9 cellular contexts compared by ENCODE assay signal in genomic region chr7:158864507-158864820, GRCh38. TPM values are rescaled to one million over a fixed set of nuclear protein-coding genes. Genes with fewer than 3 reads are reported as not detected.
DNase-seq lines count a peak whose midpoint lies in the region; ATAC-seq, FAIRE-seq and TF ChIP-seq lines count a peak whose summit lies in the region.
"Had no signal": no experiment of that assay in that cellular context is flagged by ENCODE, and none has a peak within 500 bp of the region (broad histone marks: within the 10 kb centered on the region; RNA-seq: fewer than 3 reads in every experiment).

No MANE protein-coding gene starts in this region.

- peaks cover 2% of the 10 kb centered on the region for H3K79me2 ChIP-seq in endothelial cell of umbilical vein (ENCODE audit: control insufficient read depth, insufficient read depth, low read length)
- H3K79me2 ChIP-seq in osteoblast (ENCODE audit: insufficient read depth, low read length): peaks cover 52% of the 10 kb centered on the region

- DNase-seq in RWPE1 (ENCODE audit: low spot score) (no peak), endothelial cell of umbilical vein (ENCODE audit: low read depth, low spot score) (no peak), osteoblast (ENCODE audit: insufficient read length, low spot score, missing footprints) (no peak), NCI-H524 treated with DMSO at 0.1 percent for 48 hours (lab: John Stamatoyannopoulos, UW) (no peak), NCI-H345 (lab: John Stamatoyannopoulos, UW) (no peak)
- DNase-seq: NCI-H2171 treated with DMSO at 0.1 percent for 48 hours had no signal

- H3K9me3 ChIP-seq in BLaER1 treated with 17β-estradiol and CSF1 and Interleukin-3, amounts not matched to agents 10 nM and 100 nM (replicated peaks in 1 of 11): peaks cover 0 to 6% (median 0%) of the 10 kb centered on the region in 11 experiments; a peak in 2 of 22 replicates
- H3K9me3 ChIP-seq in endothelial cell of umbilical vein (replicated peaks; ENCODE audit: control insufficient read depth, insufficient read depth, low read length) (no peaks in the 10 kb centered on the region), osteoblast (ENCODE audit: low read depth, low read length) (no peaks in the 10 kb centered on the region)

- H4K20me1 ChIP-seq in BLaER1 treated with 17β-estradiol and CSF1 and Interleukin-3, amounts not matched to agents 10 nM and 100 nM: peaks cover 0 to 40% (median 13%) of the 10 kb centered on the region in 11 experiments; a peak in 11 of 22 replicates
- H4K20me1 ChIP-seq in endothelial cell of umbilical vein (replicated peaks; ENCODE audit: control insufficient read depth, extremely low read depth, insufficient read depth, low read length) (no peaks in the 10 kb centered on the region), osteoblast (ENCODE audit: insufficient read depth, low read length) (peaks cover 2% of the 10 kb centered on the region)

- POLR2A ChIA-PET in RWPE1 (lab: Yijun Ruan, JAX; ENCODE audit: low non-redundant PET) (no interaction called here), endothelial cell of umbilical vein (lab: Charles Lee) (interaction anchor here (1.0 kb wide), 1 partner anchor 34 kb away, joined by 5 read pairs; no protein-coding TSS in a partner anchor)

- dilution Hi-C loops in endothelial cell of umbilical vein (cut with MboI; ENCODE audit: extremely low pct_ligation_motif_present, low sequenced_read_pairs): no loop called here

- peak overlapping the region; percentile 44 to 66 (median 56); a peak in 16 of 20 replicates for H3K4me3 ChIP-seq in BLaER1 treated with 17β-estradiol and CSF1 and Interleukin-3, amounts not matched to agents 10 nM and 100 nM
- H3K4me3 ChIP-seq in endothelial cell of umbilical vein (replicated peaks in 1 of 3; ENCODE audit: insufficient read depth in 1 of 3, low read depth in 1 of 3, low read length in 3 of 3) (peak overlapping the region in 1 of 3 experiments; percentile 33), osteoblast (ENCODE audit: insufficient read depth, low read length) (peak overlapping the region; percentile 79)

- intact Hi-C loops in endothelial cell of umbilical vein (cut with micrococcal nuclease): loop anchor here (2.0 kb wide), 2 partner anchors 124 to 160 kb away; partner anchors contain the start of gene NCAPG2

- H3K4me2 ChIP-seq in BLaER1 treated with 17β-estradiol and CSF1 and Interleukin-3, amounts not matched to agents 10 nM and 100 nM: peak overlapping the region; percentile 57 to 90 (median 80)
- H3K4me2 ChIP-seq in endothelial cell of umbilical vein (ENCODE audit: insufficient read depth, low read length) (peak overlapping the region; percentile 71), osteoblast (ENCODE audit: insufficient read depth, low read length) (peak overlapping the region; percentile 95)

- no peaks in the 10 kb centered on the region for H3K27me3 ChIP-seq in BLaER1 treated with 17β-estradiol and CSF1 and Interleukin-3, amounts not matched to agents 10 nM and 100 nM
- H3K27me3 ChIP-seq in endothelial cell of umbilical vein (ENCODE audit: control insufficient read depth in 2 of 2, insufficient read depth in 2 of 2, low read length in 2 of 2): no peaks in the 10 kb centered on the region
- no peaks in the 10 kb centered on the region for H3K27me3 ChIP-seq in osteoblast (ENCODE audit: insufficient read depth, low read length)

- CTCF ChIA-PET in RWPE1 (lab: Yijun Ruan, JAX): no interaction called here
- CTCF ChIA-PET in endothelial cell of umbilical vein (lab: Charles Lee): interaction anchor here (0.7 to 2.1 kb wide), 5 partner anchors 9 to 169 kb away, joined by 3 to 16 read pairs (median 9); partner anchors contain the start of gene ESYT2

- no peak for TF ChIP-seq POLR2A in endothelial cell of umbilical vein (IDR thresholded peaks at IDR 0.05; ENCODE audit: low read depth, low read length)

- peak overlapping the region; percentile 63 to 84 (median 77); a peak in 21 of 22 replicates for H3K9ac ChIP-seq in BLaER1 treated with 17β-estradiol and CSF1 and Interleukin-3, amounts not matched to agents 10 nM and 100 nM
- peak overlapping the region; percentile 41 for H3K9ac ChIP-seq in endothelial cell of umbilical vein (replicated peaks; ENCODE audit: extremely low read depth, insufficient read depth, low read length)

- no TSS peak for BruUV-seq in endothelial cell of umbilical vein (replicated peaks; lab: Mats Ljungman, UMichigan)

- H3K27ac ChIP-seq in BLaER1 treated with 17β-estradiol and CSF1 and Interleukin-3, amounts not matched to agents 10 nM and 100 nM: peak overlapping the region; percentile 62 to 85 (median 77); a peak in 21 of 22 replicates
- H3K27ac ChIP-seq in RWPE1 (peak overlapping the region; percentile 93), endothelial cell of umbilical vein (ENCODE audit: insufficient read depth, low read depth, low read length) (no peak overlapping the region), osteoblast (ENCODE audit: low read depth, low read length) (peak overlapping the region; percentile 75)

- no peaks in the 10 kb centered on the region for H3K9me1 ChIP-seq in endothelial cell of umbilical vein (replicated peaks; ENCODE audit: control insufficient read depth, extremely low read depth, insufficient read depth, low read length)

- H2AFZ ChIP-seq in endothelial cell of umbilical vein (ENCODE audit: low read depth, low read length): peak overlapping the region; percentile 78
- H2AFZ ChIP-seq in osteoblast (ENCODE audit: low read length): peak overlapping the region; percentile 93

- ATAC-seq in HG03460 (IDR thresholded peaks at IDR 0.05; ENCODE audit: unreplicated experiment) (no peak), HG02642 (IDR thresholded peaks at IDR 0.05; ENCODE audit: poor library complexity, unreplicated experiment) (no peak)

- FAIRE-seq in endothelial cell of umbilical vein (lab: Jason Lieb, UNC): peak; percentile 28

- peaks cover 51 to 81% (median 75%) of the 10 kb centered on the region in 10 experiments for H3K4me1 ChIP-seq in BLaER1 treated with 17β-estradiol and CSF1 and Interleukin-3, amounts not matched to agents 10 nM and 100 nM
- H3K4me1 ChIP-seq in endothelial cell of umbilical vein (ENCODE audit: control insufficient read depth, extremely low read depth, insufficient read depth, low read length) (peaks cover 4% of the 10 kb centered on the region), osteoblast (ENCODE audit: insufficient read depth, low read length) (peaks cover 4% of the 10 kb centered on the region)

- H3K36me3 ChIP-seq in BLaER1 treated with 17β-estradiol and CSF1 and Interleukin-3, amounts not matched to agents 10 nM and 100 nM: 0 out of 22 replicates have a peak, but pooled peaks cover 0 to 7% (median 0%) of the 10 kb centered on the region in 11 experiments
- no peaks in the 10 kb centered on the region for H3K36me3 ChIP-seq in endothelial cell of umbilical vein (ENCODE audit: control insufficient read depth in 2 of 2, extremely low read depth in 1 of 2, insufficient read depth in 2 of 2, low read length in 2 of 2)
- no peaks in the 10 kb centered on the region for H3K36me3 ChIP-seq in osteoblast (ENCODE audit: insufficient read depth, low read length)

- TF ChIP-seq CTCF in RWPE1 (conservative IDR thresholded peaks at IDR 0.05; ENCODE audit: low read depth): no peak
- TF ChIP-seq CTCF in endothelial cell of umbilical vein (IDR thresholded peaks at IDR 0.05; ENCODE audit: extremely low read depth in 1 of 2, insufficient read depth in 1 of 2, low read depth in 1 of 2, low read length in 2 of 2): no peak
- no peak for TF ChIP-seq CTCF in osteoblast (IDR thresholded peaks at IDR 0.05; ENCODE audit: extremely low read depth, low read depth, low read length)

TF ChIP-seq in endothelial cell of umbilical vein, 7 proteins besides CTCF, POLR2A, EP300 and RAD21:
- TF ChIP-seq, protein P1, sequence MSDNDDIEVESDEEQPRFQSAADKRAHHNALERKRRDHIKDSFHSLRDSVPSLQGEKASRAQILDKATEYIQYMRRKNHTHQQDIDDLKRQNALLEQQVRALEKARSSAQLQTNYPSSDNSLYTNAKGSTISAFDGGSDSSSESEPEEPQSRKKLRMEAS (IDR thresholded peaks at IDR 0.05; ENCODE audit: insufficient read depth, insufficient read length): no peak
- TF ChIP-seq GATA2 (IDR thresholded peaks at IDR 0.05; ENCODE audit: insufficient read depth, insufficient read length, low read depth, low read length) (no peak), JUN (IDR thresholded peaks at IDR 0.05; ENCODE audit: borderline replicate concordance, insufficient read depth, insufficient read length, low read depth) (no peak), MYC (IDR thresholded peaks at IDR 0.05; ENCODE audit: low read depth, low read length) (no peak), FOS (IDR thresholded peaks at IDR 0.05; ENCODE audit: borderline replicate concordance, insufficient read depth, low read length) (no peak), EZH2 (IDR thresholded peaks at IDR 0.05; ENCODE audit: borderline replicate concordance, low read depth, low read length, severe bottlenecking) (no peak), POLR2AphosphoS5 (IDR thresholded peaks at IDR 0.05; ENCODE audit: insufficient read depth, low read depth, low read length) (no peak)
TF ChIP-seq in endothelial cell of umbilical vein: peak in this region for 0.

RNA-seq across cellular contexts. Expression of gene DYNC2I1, which starts 8.1 kb away (rescaled TPM):
- total RNA-seq in endothelial cell of umbilical vein (13.9 and 14.6 TPM in 2 replicates), osteoblast (5.9 and 8.0 TPM in 2 replicates)
- 10.4 and 10.8 TPM in 2 replicates for polyA plus RNA-seq in endothelial cell of umbilical vein
- polyA plus RNA-seq in endothelial cell of umbilical vein (2011; cell fraction: cytosol; rRNA removed): 5.5 and 7.8 TPM in 2 replicates
- polyA plus RNA-seq in endothelial cell of umbilical vein (2011; cell fraction: nucleus; rRNA removed): 23.6 and 29.0 TPM in 2 replicates
- 6.8 and 7.2 TPM in 2 replicates for polyA plus RNA-seq in endothelial cell of umbilical vein (2012)
- polyA minus RNA-seq in endothelial cell of umbilical vein: 8.1 and 8.4 TPM in 2 replicates
- polyA minus RNA-seq in endothelial cell of umbilical vein (2011; cell fraction: cytosol; rRNA and poly(A)+ RNA removed): 3.9 TPM
- 9.2 and 11.4 TPM in 2 replicates for polyA minus RNA-seq in endothelial cell of umbilical vein (2011; cell fraction: nucleus; rRNA and poly(A)+ RNA removed)

RNA-seq across cellular contexts. Expression of gene ESYT2, which starts 35.2 kb away (rescaled TPM):
- total RNA-seq in endothelial cell of umbilical vein (40.6 and 46.6 TPM in 2 replicates), osteoblast (126 and 132 TPM in 2 replicates)
- 15.5 and 18.8 TPM in 2 replicates for polyA plus RNA-seq in endothelial cell of umbilical vein
- polyA plus RNA-seq in endothelial cell of umbilical vein (2011; cell fraction: cytosol; rRNA removed): 19.7 and 20.5 TPM in 2 replicates
- 24.4 and 24.8 TPM in 2 replicates for polyA plus RNA-seq in endothelial cell of umbilical vein (2011; cell fraction: nucleus; rRNA removed)
- polyA plus RNA-seq in endothelial cell of umbilical vein (2012): 24.9 and 34.3 TPM in 2 replicates
- 33.4 and 35.3 TPM in 2 replicates for polyA minus RNA-seq in endothelial cell of umbilical vein
- polyA minus RNA-seq in endothelial cell of umbilical vein (2011; cell fraction: cytosol; rRNA and poly(A)+ RNA removed): 50.1 TPM
- 21.1 and 24.2 TPM in 2 replicates for polyA minus RNA-seq in endothelial cell of umbilical vein (2011; cell fraction: nucleus; rRNA and poly(A)+ RNA removed)
